In the genomic region with DNA sequence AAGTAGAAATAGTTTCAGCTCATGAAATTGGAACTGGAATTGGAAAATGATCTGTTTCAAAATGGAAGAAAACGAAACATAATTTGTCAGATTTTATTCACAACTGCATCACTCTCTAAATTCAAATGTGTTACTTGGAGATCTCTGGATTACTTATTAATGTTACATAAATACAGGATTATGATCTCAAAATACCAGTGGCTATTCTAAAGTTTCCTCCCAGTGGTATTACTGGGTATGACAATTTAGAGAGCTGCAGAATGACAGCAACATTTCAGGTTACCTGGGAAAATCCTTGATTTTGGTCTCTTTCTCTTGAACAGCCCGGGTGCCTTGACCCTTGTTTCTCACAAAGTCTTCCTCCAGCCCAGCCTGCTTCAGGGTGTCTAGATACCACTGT, we compare ENCODE assay signal across 10 cellular contexts. TPM values are rescaled to one million over a fixed set of nuclear protein-coding genes. Genes with fewer than 3 reads are reported as not detected.
DNase-seq lines count a peak whose midpoint lies in the region; ATAC-seq, FAIRE-seq and TF ChIP-seq lines count a peak whose summit lies in the region.
"Had no signal": no experiment of that assay in that cellular context is flagged by ENCODE, and none has a peak within 500 bp of the region (broad histone marks: within the 10 kb centered on the region; RNA-seq: fewer than 3 reads in every experiment).

No MANE protein-coding gene starts in this region.

- no peaks in the 10 kb centered on the region for H3K9me3 Mint-ChIP-seq in stimulated activated naive B cell treated with anti-CD40 and anti-IgM and Interleukin-4, amounts not matched to agents 10 μg/mL and 1 μg/mL and 100 μg/mL, for 72 hours
- H3K9me3 Mint-ChIP-seq: activated T-helper 17 cell treated with anti-CD3 and anti-CD28 coated beads, Interleukin-2, amount 50 U/mL, for 72 hours had no signal

- intact Hi-C loops in pancreas (cut with DNase I), result no loop called here

- H3K27me3 ChIP-seq in pancreas, result no peaks in the 10 kb centered on the region
- H3K27me3 ChIP-seq: gastrocnemius medialis had no signal

- H3K9me3 ChIP-seq in pancreas, result no peaks in the 10 kb centered on the region
- H3K9me3 ChIP-seq: gastrocnemius medialis had no signal

- no peaks in the 10 kb centered on the region for H3K27me3 Mint-ChIP-seq in stimulated activated naive B cell treated with anti-CD40 and anti-IgM and Interleukin-4, amounts not matched to agents 10 μg/mL and 1 μg/mL and 100 μg/mL, for 72 hours
- H3K27me3 Mint-ChIP-seq: activated T-helper 17 cell treated with anti-CD3 and anti-CD28 coated beads, Interleukin-2, amount 50 U/mL, for 72 hours had no signal

- ATAC-seq in pancreas, result peak in 3 of 4 donors; percentile 28 to 66 (median 51)
- no peak for ATAC-seq in GM21717 (IDR thresholded peaks at IDR 0.05; ENCODE audit: unreplicated experiment)
- ATAC-seq in stimulated activated naive B cell treated with anti-CD40 and anti-IgM and Interleukin-4, amounts not matched to agents 10 μg/mL and 1 μg/mL and 100 μg/mL, for 72 hours (replicated peaks), result no peak
- ATAC-seq: activated T-helper 17 cell treated with anti-CD3 and anti-CD28 coated beads, Interleukin-2, amount 50 U/mL, for 72 hours; gastrocnemius medialis had no signal

- H3K36me3 Mint-ChIP-seq in stimulated activated naive B cell treated with anti-CD40 and anti-IgM and Interleukin-4, amounts not matched to agents 10 μg/mL and 1 μg/mL and 100 μg/mL, for 72 hours, result peaks cover 18 to 24% of the 10 kb centered on the region in 2 donors

- H3K27ac ChIP-seq in pancreas, result no peak overlapping the region
- H3K27ac ChIP-seq: gastrocnemius medialis had no signal

- no peaks in the 10 kb centered on the region for H3K4me1 Mint-ChIP-seq in stimulated activated naive B cell treated with anti-CD40 and anti-IgM and Interleukin-4, amounts not matched to agents 10 μg/mL and 1 μg/mL and 100 μg/mL, for 72 hours
- H3K4me1 Mint-ChIP-seq: activated T-helper 17 cell treated with anti-CD3 and anti-CD28 coated beads, Interleukin-2, amount 50 U/mL, for 72 hours had no signal

- no peak overlapping the region for H3K4me3 ChIP-seq in pancreas
- H3K4me3 ChIP-seq: gastrocnemius medialis had no signal

- no peak for FAIRE-seq in pancreas (lab: Jason Lieb, UNC)

- peaks cover 0 to 5% (median 0%) of the 10 kb centered on the region in 3 donors for H3K4me1 ChIP-seq in pancreas

- no peak overlapping the region for H3K27ac Mint-ChIP-seq in stimulated activated naive B cell treated with anti-CD40 and anti-IgM and Interleukin-4, amounts not matched to agents 10 μg/mL and 1 μg/mL and 100 μg/mL, for 72 hours
- H3K27ac Mint-ChIP-seq: activated T-helper 17 cell treated with anti-CD3 and anti-CD28 coated beads, Interleukin-2, amount 50 U/mL, for 72 hours had no signal

- peak in 2 of 4 donors; percentile 7 to 16 for TF ChIP-seq CTCF in pancreas (IDR thresholded peaks at IDR 0.05)

- DNase-seq in DMS53 (lab: John Stamatoyannopoulos, UW) (peak; percentile 52), DMS53 treated with DMSO at 0.1 percent for 48 hours (lab: John Stamatoyannopoulos, UW; ENCODE audit: unreplicated experiment) (no peak), NCI-H1694 treated with DMSO at 0.1 percent for 48 hours (lab: John Stamatoyannopoulos, UW) (peak; percentile 18), dermis blood vessel endothelial cell (peak; percentile 37), pancreas (no peak), T-helper 9 cell (no peak)
- DNase-seq in stimulated activated naive B cell treated with anti-CD40 and anti-IgM and Interleukin-4, amounts not matched to agents 10 μg/mL and 1 μg/mL and 100 μg/mL, for 72 hours, result no peak
- DNase-seq: gastrocnemius medialis had no signal

- H3K4me3 Mint-ChIP-seq in stimulated activated naive B cell treated with anti-CD40 and anti-IgM and Interleukin-4, amounts not matched to agents 10 μg/mL and 1 μg/mL and 100 μg/mL, for 72 hours, result no peak overlapping the region
- H3K4me3 Mint-ChIP-seq: activated T-helper 17 cell treated with anti-CD3 and anti-CD28 coated beads, Interleukin-2, amount 50 U/mL, for 72 hours had no signal

- H3K36me3 ChIP-seq in pancreas, result peaks cover 0 to 16% (median 5%) of the 10 kb centered on the region in 3 donors

- WGBS in pancreas, 2 donors, result 60 to 65% methylated on average over 2 of the region's 2 CpGs

RNA-seq across cellular contexts. Expression of gene FAM161B, which starts 14.2 kb away (rescaled TPM):
- total RNA-seq in dermis blood vessel endothelial cell, result 3.2 and 3.4 TPM in 2 replicates
- 1 to 10 TPM in 5 of 6 donors, under 1 TPM in 1; 0.97 to 2.0 (median 1.2) TPM for total RNA-seq in pancreas
- polyA plus RNA-seq in pancreas, result 1 to 10 TPM; 1.4 to 2.0 TPM

RNA-seq across cellular contexts. Expression of gene COQ6, which starts 14.4 kb away (rescaled TPM):
- total RNA-seq in dermis blood vessel endothelial cell (20.2 and 28.8 TPM in 2 replicates), pancreas (1 to 10 TPM; 5.1 to 8.1 (median 6.7) TPM)
- 10 to 100 TPM in 1 of 2 donors, 1 to 10 TPM in 1; 6.5 to 19.8 TPM for polyA plus RNA-seq in pancreas

RNA-seq across cellular contexts. Expression of gene ZNF410, which starts 49.0 kb away (rescaled TPM):
- 60.1 and 71.6 TPM in 2 replicates for total RNA-seq in dermis blood vessel endothelial cell
- total RNA-seq in pancreas, result 10 to 100 TPM; 13.3 to 24.2 (median 15.8) TPM
- polyA plus RNA-seq in pancreas, result 10 to 100 TPM; 15.3 to 23.4 TPM

Comparison
In these comparisons a context has a peak if more than half of its experiments do, and no peak if none do; other contexts are left out.
1. DNase-seq: peak in DMS53 (single experiment), NCI-H1694 treated with DMSO at 0.1 percent for 48 hours (single experiment) and dermis blood vessel endothelial cell (single experiment); none in DMS53 treated with DMSO at 0.1 percent for 48 hours (single experiment), pancreas (0 of 6), stimulated activated naive B cell treated with anti-CD40 and anti-IgM and Interleukin-4, amounts not matched to agents 10 μg/mL and 1 μg/mL and 100 μg/mL, for 72 hours (single experiment) and T-helper 9 cell (single experiment).
2. ATAC-seq: peak in pancreas (3 of 4); none in GM21717 (single experiment) and stimulated activated naive B cell treated with anti-CD40 and anti-IgM and Interleukin-4, amounts not matched to agents 10 μg/mL and 1 μg/mL and 100 μg/mL, for 72 hours (0 of 2).